Comparison of ENCODE assay signal across 19 cellular contexts in genomic region chr6:135871296-135871695, GRCh38. TPM values are rescaled to one million over a fixed set of nuclear protein-coding genes. Genes with fewer than 3 reads are reported as not detected.
DNase-seq lines count a peak whose midpoint lies in the region; ATAC-seq and TF ChIP-seq lines count a peak whose summit lies in the region.
"Had no signal": no experiment of that assay in that cellular context is flagged by ENCODE, and none has a peak within 500 bp of the region (broad histone marks: within the 10 kb centered on the region; RNA-seq: fewer than 3 reads in every experiment).

No MANE protein-coding gene starts in this region.

- peaks cover 41% of the 10 kb centered on the region for H3K79me2 ChIP-seq in smooth muscle cell (ENCODE audit: low read depth)

- H3K36me3 ChIP-seq in heart left ventricle, result no peaks in the 10 kb centered on the region
- H3K36me3 ChIP-seq in smooth muscle cell (ENCODE audit: low read depth), result no peaks in the 10 kb centered on the region

- no peak overlapping the region for H3K4me3 ChIP-seq in heart left ventricle
- no peak overlapping the region for H3K4me3 ChIP-seq in fibroblast of villous mesenchyme (ENCODE audit: low read depth, low read length)
- no peak overlapping the region for H3K4me3 ChIP-seq in smooth muscle cell

- TF ChIP-seq CTCF in heart left ventricle (IDR thresholded peaks at IDR 0.05), result no peak
- no peak for TF ChIP-seq CTCF in fibroblast of villous mesenchyme (IDR thresholded peaks at IDR 0.05; ENCODE audit: insufficient read depth, low read depth, low read length)
- TF ChIP-seq CTCF in smooth muscle cell (IDR thresholded peaks at IDR 0.05; ENCODE audit: borderline replicate concordance, insufficient read depth, poor library complexity, severe bottlenecking), result no peak
- no peak for TF ChIP-seq CTCF in GM20000 (IDR thresholded peaks at IDR 0.05; ENCODE audit: extremely low read depth, missing control alignments)

- no peak for TF ChIP-seq POLR2A in heart left ventricle (IDR thresholded peaks at IDR 0.05)

- H3K27me3 ChIP-seq in heart left ventricle, result no peaks in the 10 kb centered on the region
- H3K27me3 ChIP-seq in smooth muscle cell (ENCODE audit: low read depth), result no peaks in the 10 kb centered on the region

- peak overlapping the region; percentile 54 for H3K9ac ChIP-seq in smooth muscle cell (ENCODE audit: low read depth)

- no peak overlapping the region for H2AFZ ChIP-seq in smooth muscle cell (ENCODE audit: low read depth)

- 82 to 94% (median 90%) methylated on average over 1 of the region's 1 CpG for WGBS in heart left ventricle, 4 donors
- WGBS in smooth muscle cell (ENCODE audit: low lambda C conversion rate), result 16% methylated on average over 1 of the region's 1 CpG

- H4K20me1 ChIP-seq in smooth muscle cell (ENCODE audit: low read depth), result no peaks in the 10 kb centered on the region

- intact Hi-C loops in heart left ventricle (cut with DNase I) (no loop called here), left ventricle myocardium superior (cut with micrococcal nuclease) (no loop called here)

- ATAC-seq in heart left ventricle, result peak in 2 of 4 donors; percentile 29 to 41
- ATAC-seq in left ventricle myocardium superior, result no peak
- peak; percentile 50; the same call in 2 of the 3 replicates for ATAC-seq in SK-N-SH treated with all-trans-retinoic acid at 6 μM for 48 hours
- ATAC-seq in HG03469 (IDR thresholded peaks at IDR 0.05; ENCODE audit: unreplicated experiment), result no peak
- no peak for ATAC-seq in GM19328 (IDR thresholded peaks at IDR 0.05; ENCODE audit: unreplicated experiment)
- ATAC-seq: activated CD4-positive, CD25-positive, alpha-beta regulatory T cell treated with anti-CD3 and anti-CD28 coated beads, Interleukin-2, amount 50 U/mL, for 24 hours; HCT116; left lobe of liver had no signal

- H3F3A ChIP-seq in smooth muscle cell (ENCODE audit: low read depth), result no peaks in the 10 kb centered on the region

- H3K9me3 ChIP-seq in heart left ventricle (no peaks in the 10 kb centered on the region), smooth muscle cell (replicated peaks; ENCODE audit: low read depth) (no peaks in the 10 kb centered on the region)
- H3K9me3 ChIP-seq: Caco-2 had no signal

- DNase-seq in heart left ventricle (no peak), left ventricle myocardium superior (no peak), fibroblast of villous mesenchyme (ENCODE audit: low read depth) (peak; percentile 32), smooth muscle cell (lab: John Stamatoyannopoulos, UW; ENCODE audit: unreplicated experiment) (no peak), GM20000 (ENCODE audit: low spot score) (no peak)
- DNase-seq: 8988T; activated CD8-positive, alpha-beta memory T cell treated with anti-CD3 and anti-CD28 coated beads, Interleukin-2, amount 50 U/mL, for 4 hours; activated naive CD4-positive, alpha-beta T cell treated with anti-CD3 and anti-CD28 coated beads, Interleukin-2, amount 50 U/mL, for 16 hours; Caco-2; hippocampal formation; NCI-H1436 treated with DMSO at 0.1 percent for 48 hours; OCI-M1; stimulated activated CD4-positive, alpha-beta T cell treated with anti-CD3 and anti-CD28 coated beads, Interleukin-4, amount 100 ng/mL, for 24 hours had no signal

- peak overlapping the region in 9 of 12 donors; percentile 6 to 69 (median 53) for H3K27ac ChIP-seq in heart left ventricle
- peak overlapping the region; percentile 86 for H3K27ac ChIP-seq in smooth muscle cell (ENCODE audit: low read depth)

- peak overlapping the region; percentile 51 for H3K4me2 ChIP-seq in smooth muscle cell

- H3K4me1 ChIP-seq in heart left ventricle (peaks cover 0 to 20% (median 10%) of the 10 kb centered on the region in 12 donors), smooth muscle cell (ENCODE audit: low read depth) (peaks cover 7% of the 10 kb centered on the region)
- H3K4me1 ChIP-seq: Caco-2 had no signal

TF ChIP-seq in SK-N-SH treated with all-trans-retinoic acid at 6 μM for 48 hours, 23 proteins besides CTCF, POLR2A, EP300 and RAD21:
- no peak for TF ChIP-seq SNAI2 (CRISPR knock-in tag; IDR thresholded peaks at IDR 0.05)
TF ChIP-seq in SK-N-SH treated with all-trans-retinoic acid at 6 μM for 48 hours: peak in this region for 0.

RNA-seq across cellular contexts. Expression of gene PDE7B, which starts 19.8 kb away (rescaled TPM):
- total RNA-seq in heart left ventricle (10 to 100 TPM in 5 of 9 donors, 1 to 10 TPM in 4; 4.8 to 29.1 (median 12.0) TPM), left ventricle myocardium superior (24.5 TPM), fibroblast of villous mesenchyme (1.7 and 3.9 TPM in 2 replicates), smooth muscle cell (36.9 and 37.7 TPM in 2 replicates)
- polyA plus RNA-seq in heart left ventricle (1 to 10 TPM; 4.4 to 5.7 TPM), smooth muscle cell (19.1 and 23.5 TPM in 2 replicates)
- total RNA-seq: Caco-2 had no signal
